In genomic region chr6:9623985-9624384, GRCh38 we compare ENCODE assay signal across 1 cellular context.
TF ChIP-seq lines count a peak whose summit lies in the region.

No MANE protein-coding gene starts in this region.

TF ChIP-seq in IMR-90, 13 proteins besides CTCF, POLR2A, EP300 and RAD21 (continued from another document):
- TF ChIP-seq SMC3 (IDR thresholded peaks at IDR 0.05; ENCODE audit: low read depth, low read length) (no peak), RCOR1 (IDR thresholded peaks at IDR 0.05; ENCODE audit: insufficient replicate concordance, low read length) (no peak), RFX5 (IDR thresholded peaks at IDR 0.05; ENCODE audit: low read depth, low read length) (no peak), ELK1 (IDR thresholded peaks at IDR 0.05; ENCODE audit: borderline replicate concordance, low read depth, low read length) (no peak), MXI1 (IDR thresholded peaks at IDR 0.05; ENCODE audit: borderline replicate concordance, low read depth, low read length) (no peak), CEBPB (IDR thresholded peaks at IDR 0.05; ENCODE audit: low read depth, low read length) (no peak), MAFK (IDR thresholded peaks at IDR 0.05; ENCODE audit: low read depth, low read length) (no peak), BHLHE40 (IDR thresholded peaks at IDR 0.05; ENCODE audit: low read depth, low read length) (no peak), CHD1 (IDR thresholded peaks at IDR 0.05; ENCODE audit: low read depth, low read length) (no peak), USF2 (IDR thresholded peaks at IDR 0.05; ENCODE audit: low read depth, low read length) (no peak), FOS (IDR thresholded peaks at IDR 0.05; ENCODE audit: low read depth, low read length) (no peak), NFE2L2 (IDR thresholded peaks at IDR 0.05; ENCODE audit: low read depth, low read length) (no peak)
